Comparison of ENCODE assay signal across 11 cellular contexts in the genomic region with DNA sequence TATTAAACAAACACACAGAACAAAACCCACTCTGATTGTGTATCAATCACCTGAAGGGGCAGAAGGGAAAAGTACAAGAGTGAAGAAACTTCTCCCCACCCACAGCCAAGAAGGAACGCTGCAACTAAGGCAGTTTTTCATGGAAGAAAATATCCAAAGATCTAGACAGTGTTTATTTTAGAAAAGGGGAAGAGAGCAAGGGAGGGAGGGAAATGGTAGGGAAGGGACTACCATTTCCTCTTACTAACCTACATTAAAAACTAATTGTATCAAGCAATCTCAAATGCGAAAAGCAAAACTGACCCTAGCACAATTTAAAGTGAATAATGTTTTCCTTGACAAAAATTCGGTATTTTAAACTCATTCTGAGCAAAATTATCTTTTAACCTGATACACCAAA. TPM values are rescaled to one million over a fixed set of nuclear protein-coding genes. Genes with fewer than 3 reads are reported as not detected.
A peak's percentile ranks its signal among the peaks of the same experiment; 100 is the strongest.
DNase-seq lines count a peak whose midpoint lies in the region; ATAC-seq and TF ChIP-seq lines count a peak whose summit lies in the region.
"Had no signal": no experiment of that assay in that cellular context is flagged by ENCODE, and none has a peak within 500 bp of the region (broad histone marks: within the 10 kb centered on the region; RNA-seq: fewer than 3 reads in every experiment).

No MANE protein-coding gene starts in this region.

- H3K9me3 ChIP-seq in ES-I3 (ENCODE audit: control insufficient read depth, insufficient read depth, low read length) (no peaks in the 10 kb centered on the region), ectodermal cell (ENCODE audit: control insufficient read depth, low read length) (no peaks in the 10 kb centered on the region), osteoblast (ENCODE audit: low read depth, low read length) (no peaks in the 10 kb centered on the region), H9 (ENCODE audit: control insufficient read depth, low read depth, low read length) (no peaks in the 10 kb centered on the region)

- TF ChIP-seq CTCF in osteoblast (IDR thresholded peaks at IDR 0.05; ENCODE audit: extremely low read depth, low read depth, low read length) (no peak), H9 (conservative IDR thresholded peaks at IDR 0.05) (no peak)

- 65 to 71% methylated on average over 2 to 3 of the region's 3 CpGs for WGBS in ectodermal cell, 2 experiments
- WGBS in H9 (ENCODE audit: extremely low coverage, insufficient read length, low lambda C conversion rate), result no CpG with 5 or more reads among the region's 3 CpGs

- H3K4ac ChIP-seq in H9 (ENCODE audit: low read depth, low read length), result no peak overlapping the region

- no peak overlapping the region for H2BK20ac ChIP-seq in H9 (ENCODE audit: low read depth, low read length, poor library complexity, severe bottlenecking)

- H3K4me2 ChIP-seq in osteoblast (ENCODE audit: insufficient read depth, low read length) (peak overlapping the region; percentile 89), H9 (ENCODE audit: insufficient read depth, insufficient read length, low read length) (no peak overlapping the region)

- no peak for ATAC-seq in HG02623 (IDR thresholded peaks at IDR 0.05; ENCODE audit: unreplicated experiment)
- no peak for ATAC-seq in GM21619 (IDR thresholded peaks at IDR 0.05; ENCODE audit: unreplicated experiment)

- H3K14ac ChIP-seq in H9 (ENCODE audit: insufficient read depth, low read length), result no peak overlapping the region

- peak overlapping the region in 1 of 3 experiments; percentile 18; a peak in 1 of 7 replicates for H3K27ac Mint-ChIP-seq in H9

- no peak overlapping the region for H2AK5ac ChIP-seq in H9 (ENCODE audit: insufficient read length, low read length)

- DNase-seq in MV-4-11 (lab: John Stamatoyannopoulos, UW), result peak; percentile 34
- DNase-seq in osteoblast (ENCODE audit: insufficient read length, low spot score, missing footprints), result no peak
- DNase-seq in H9, result no peak
- no peak for DNase-seq in AG08395 (ENCODE audit: low spot score)
- DNase-seq: NCI-H774, T-helper 2 cell had no signal

- H3K36me3 ChIP-seq in ES-I3 (ENCODE audit: insufficient read depth, low read length) (no peaks in the 10 kb centered on the region), ectodermal cell (ENCODE audit: control insufficient read depth, insufficient read depth, low read length) (no peaks in the 10 kb centered on the region), osteoblast (ENCODE audit: insufficient read depth, low read length) (no peaks in the 10 kb centered on the region)

- H3T11ph ChIP-seq in H9 (ENCODE audit: low read length), result no peak overlapping the region

- H3K4me3 ChIP-seq in ectodermal cell (ENCODE audit: insufficient read depth, low read depth, low read length), result peak overlapping the region; percentile 87
- H3K4me3 ChIP-seq in osteoblast (ENCODE audit: insufficient read depth, low read length), result peak overlapping the region; percentile 38
- H3K4me3 ChIP-seq: lung had no signal

- H3K9ac ChIP-seq in ES-I3 (ENCODE audit: low read depth, low read length), result 0 out of 2 replicates have a peak overlapping the region, but pooled peaks have one; percentile 0
- no peak overlapping the region for H3K9ac ChIP-seq in H9 (ENCODE audit: extremely low read depth, insufficient read length, low read length)

- peaks cover 81% of the 10 kb centered on the region for H3K79me2 ChIP-seq in osteoblast (ENCODE audit: insufficient read depth, low read length)
- peaks cover 3% of the 10 kb centered on the region; the same call in 1 of the 2 replicates for H3K79me2 ChIP-seq in H9 (ENCODE audit: insufficient read depth, low read length)

- H3K18ac ChIP-seq in H9 (ENCODE audit: insufficient read length, low read depth, low read length), result no peak overlapping the region

- H2BK15ac ChIP-seq in H9 (ENCODE audit: low read depth, low read length), result no peak overlapping the region

- no peak overlapping the region for H2BK12ac ChIP-seq in H9 (ENCODE audit: insufficient read length, low read depth, low read length)

- H3K27me3 ChIP-seq in ectodermal cell (ENCODE audit: control insufficient read depth, insufficient read depth, low read length, poor library complexity, severe bottlenecking), result no peaks in the 10 kb centered on the region
- H3K27me3 ChIP-seq in osteoblast (ENCODE audit: insufficient read depth, low read length), result no peaks in the 10 kb centered on the region
- H3K27me3 ChIP-seq in H9 (ENCODE audit: insufficient read depth, low read length), result peaks cover 3% of the 10 kb centered on the region; the same call in 1 of the 2 replicates

- peaks cover 66 to 69% of the 10 kb centered on the region in 2 experiments for H3K4me1 Mint-ChIP-seq in H9

- peaks cover 9% of the 10 kb centered on the region for H3K23me2 ChIP-seq in H9 (ENCODE audit: insufficient read length, low read depth, low read length, poor library complexity, severe bottlenecking)

- H3K27ac ChIP-seq in ectodermal cell (ENCODE audit: insufficient read depth, low read depth, low read length, poor library complexity, severe bottlenecking) (no peak overlapping the region), osteoblast (ENCODE audit: low read depth, low read length) (peak overlapping the region; percentile 17), H9 (ENCODE audit: insufficient read length, low read depth, low read length) (no peak overlapping the region)

- no peaks in the 10 kb centered on the region for H3K79me1 ChIP-seq in H9 (ENCODE audit: insufficient read depth, low read depth, low read length, poor library complexity, severe bottlenecking)

- no peak overlapping the region for H2AFZ ChIP-seq in osteoblast (ENCODE audit: low read length)
- no peak overlapping the region for H2AFZ ChIP-seq in H9 (ENCODE audit: low read length)

- H3K56ac ChIP-seq in H9 (ENCODE audit: insufficient read length, low read depth, low read length), result no peak overlapping the region

- H3K4me1 ChIP-seq in ES-I3 (ENCODE audit: insufficient read depth, low read length) (peaks cover 40% of the 10 kb centered on the region), ectodermal cell (ENCODE audit: control insufficient read depth, insufficient read depth, low read length) (peaks cover 28% of the 10 kb centered on the region), osteoblast (ENCODE audit: insufficient read depth, low read length) (peaks cover 52% of the 10 kb centered on the region), H9 (ENCODE audit: insufficient read depth, low read length) (peaks cover 4% of the 10 kb centered on the region; the same call in 1 of the 2 replicates)

- no peaks in the 10 kb centered on the region for H3K9me3 Mint-ChIP-seq in H9

- H4K8ac ChIP-seq in H9 (replicated peaks; ENCODE audit: insufficient read length, low read depth, low read length), result no peak overlapping the region

- H2BK5ac ChIP-seq in H9 (ENCODE audit: insufficient read length, low read length), result no peak overlapping the region

- peaks cover 17% of the 10 kb centered on the region for H3K27me3 Mint-ChIP-seq in H9 (ENCODE audit: low read depth)

- no peak overlapping the region for H2BK120ac ChIP-seq in H9 (ENCODE audit: low read depth, low read length, poor library complexity, severe bottlenecking)

- H4K20me1 ChIP-seq in osteoblast (ENCODE audit: insufficient read depth, low read length), result peaks cover 34% of the 10 kb centered on the region
- no peaks in the 10 kb centered on the region for H4K20me1 ChIP-seq in H9 (ENCODE audit: control insufficient read depth, insufficient read depth, insufficient read length)

- H3K23ac ChIP-seq in H9 (ENCODE audit: insufficient read length, low read depth, low read length), result no peak overlapping the region

- no peak overlapping the region; a peak in 1 of 5 replicates for H3K4me3 Mint-ChIP-seq in H9

- no peaks in the 10 kb centered on the region; a peak in 1 of 7 replicates for H3K36me3 Mint-ChIP-seq in H9 (ENCODE audit: insufficient read depth in 1 of 3, low read depth in 3 of 3)

- H4K91ac ChIP-seq in H9 (ENCODE audit: insufficient read length, low read depth, low read length), result no peak overlapping the region

- H4K5ac ChIP-seq in H9 (ENCODE audit: insufficient read length, low read depth, low read length), result no peak overlapping the region

RNA-seq across cellular contexts. Expression of a gene that starts 3.5 kb away (rescaled TPM):
- polyA plus RNA-seq in ectodermal cell (2013, experiment 1 of 4), result 51.8 TPM
- polyA plus RNA-seq in ectodermal cell (2013, experiment 2 of 4), result 59.0 TPM
- 46.2 TPM for polyA plus RNA-seq in ectodermal cell (2013, experiment 3 of 4)
- polyA plus RNA-seq in ectodermal cell (2013, experiment 4 of 4), result 48.8 TPM
- 32.1 and 32.6 TPM in 2 replicates for total RNA-seq in osteoblast
- total RNA-seq in H9 (2021), result 9.8 and 10.4 TPM in 2 replicates
